Comparison of ENCODE assay signal across 9 cellular contexts in genomic region chr2:55010915-55011314, GRCh38. TPM values are rescaled to one million over a fixed set of nuclear protein-coding genes. Genes with fewer than 3 reads are reported as not detected.
DNase-seq lines count a peak whose midpoint lies in the region; ATAC-seq, FAIRE-seq and TF ChIP-seq lines count a peak whose summit lies in the region.
"Had no signal": no experiment of that assay in that cellular context is flagged by ENCODE, and none has a peak within 500 bp of the region (broad histone marks: within the 10 kb centered on the region; RNA-seq: fewer than 3 reads in every experiment).

No MANE protein-coding gene starts in this region.

- TF ChIP-seq RAD21 in A549 (conservative IDR thresholded peaks at IDR 0.05 in 1 of 2, IDR thresholded peaks at IDR 0.05 in 1 of 2) = no peak

- H3K9me3 Mint-ChIP-seq in brain (peaks cover 0 to 6% (median 5%) of the 10 kb centered on the region in 5 experiments), memory B cell (no peaks in the 10 kb centered on the region)

- no peak for FAIRE-seq in A549 (lab: Jason Lieb, UNC)

- peak overlapping the region in 4 of 5 experiments; percentile 22 to 95 (median 72) for H3K27ac Mint-ChIP-seq in brain
- peak overlapping the region; percentile 84 for H3K27ac Mint-ChIP-seq in memory B cell

- H3K36me3 ChIP-seq in KMS-11 (ENCODE audit: insufficient read depth) (no peaks in the 10 kb centered on the region), brain microvascular endothelial cell (replicated peaks) (no peaks in the 10 kb centered on the region)
- H3K36me3 ChIP-seq: HAP-1 had no signal

- POLR2A ChIA-PET in A549 (lab: Yijun Ruan, JAX) = interaction anchor here (1.9 kb wide), 1 partner anchor 40 kb away, joined by 4 read pairs; the partner anchor contains the start of gene RTN4

- H3K4me1 ChIP-seq in A549 = peaks cover 99% of the 10 kb centered on the region
- peaks cover 81% of the 10 kb centered on the region for H3K4me1 ChIP-seq in KMS-11 (ENCODE audit: low read depth, poor library complexity, severe bottlenecking)

- peaks cover 14% of the 10 kb centered on the region for H3K36me3 Mint-ChIP-seq in brain
- no peaks in the 10 kb centered on the region for H3K36me3 Mint-ChIP-seq in memory B cell

- in situ Hi-C loops in brain microvascular endothelial cell (cut with HindIII; ENCODE audit: low pct_ligation_motif_present, low sequenced_read_pairs) = no loop called here

- 61% methylated on average over 2 of the region's 2 CpGs for WGBS in A549 (ENCODE audit: missing lambda C conversion rate)

- ATAC-seq in A549 (peak in 1 of 2 experiments; percentile 47; a peak in 2 of 6 replicates), memory B cell (ENCODE audit: low read depth) (no peak), GM18858 (IDR thresholded peaks at IDR 0.05; ENCODE audit: unreplicated experiment) (no peak), HG02938 (IDR thresholded peaks at IDR 0.05; ENCODE audit: unreplicated experiment) (no peak)

- peak overlapping the region; percentile 28; the same call in 1 of the 2 replicates for H3K9ac ChIP-seq in KMS-11

- TF ChIP-seq EP300 in A549 (IDR thresholded peaks at IDR 0.05) = no peak

- H3K9me3 ChIP-seq in A549 = no peaks in the 10 kb centered on the region
- H3K9me3 ChIP-seq: HAP-1 had no signal

- H3K4me3 ChIP-seq in A549 (peak overlapping the region; percentile 4; the same call in 1 of the 3 replicates), KMS-11 (IDR thresholded peaks at IDR 0.05; ENCODE audit: insufficient read depth, low read depth, low read length) (no peak overlapping the region), brain microvascular endothelial cell (ENCODE audit: low read depth, low read length) (no peak overlapping the region)
- H3K4me3 ChIP-seq: HAP-1 had no signal

- TF ChIP-seq CTCF in A549 (IDR thresholded peaks at IDR 0.05) (no peak), KMS-11 (conservative IDR thresholded peaks at IDR 0.05; ENCODE audit: low read depth, low read length) (no peak), brain (conservative IDR thresholded peaks at IDR 0.05) (no peak), brain microvascular endothelial cell (IDR thresholded peaks at IDR 0.05; ENCODE audit: low read depth, low read length, missing control alignments) (no peak)

- H3K27me3 ChIP-seq in KMS-11 (ENCODE audit: insufficient read depth, low read depth) (no peaks in the 10 kb centered on the region), brain microvascular endothelial cell (replicated peaks) (no peaks in the 10 kb centered on the region)

- DNase-seq in A549 (ENCODE audit: low read depth in 1 of 2, low spot score in 1 of 2) (peak in 1 of 2 experiments; percentile 37), memory B cell (ENCODE audit: low spot score in 2 of 2) (no peak), brain microvascular endothelial cell (no peak), NCI-H2107 treated with DMSO at 0.1 percent for 48 hours (lab: John Stamatoyannopoulos, UW; ENCODE audit: unreplicated experiment) (no peak)

- peaks cover 96% of the 10 kb centered on the region for H3K79me2 ChIP-seq in KMS-11 (ENCODE audit: insufficient read depth, low read depth)

- TF ChIP-seq POLR2A in A549 (IDR thresholded peaks at IDR 0.05; ENCODE audit: low read length) = no peak

- H3K4me3 Mint-ChIP-seq in brain (peak overlapping the region in 4 of 5 experiments; percentile 47 to 88 (median 71)), memory B cell (no peak overlapping the region)

- H4K20me1 ChIP-seq in KMS-11 (ENCODE audit: insufficient read depth) = peaks cover 19% of the 10 kb centered on the region; the same call in 1 of the 2 replicates

- peak overlapping the region; percentile 80 for H3K4me2 ChIP-seq in A549
- H3K4me2 ChIP-seq in KMS-11 = peak overlapping the region; percentile 69

- peak overlapping the region; percentile 18 to 62; a peak in 4 of 6 replicates for H3K27ac ChIP-seq in A549
- H3K27ac ChIP-seq in KMS-11 = peak overlapping the region; percentile 46; the same call in 1 of the 2 replicates
- no peak overlapping the region for H3K27ac ChIP-seq in brain microvascular endothelial cell

- H3K27me3 Mint-ChIP-seq in brain (no peaks in the 10 kb centered on the region), memory B cell (no peaks in the 10 kb centered on the region)

- CTCF ChIA-PET in A549 (lab: Yijun Ruan, JAX) = interaction anchor here (1.0 to 16.6 kb wide), 7 partner anchors 15 to 172 kb away, joined by 3 to 351 read pairs (median 4); no protein-coding TSS in a partner anchor

- peaks cover 98% of the 10 kb centered on the region for H3K4me1 Mint-ChIP-seq in brain
- H3K4me1 Mint-ChIP-seq in memory B cell = peaks cover 37% of the 10 kb centered on the region

- no peak overlapping the region for H2AFZ ChIP-seq in KMS-11 (ENCODE audit: low read depth)

TF ChIP-seq in A549, 52 proteins besides CTCF, POLR2A, EP300 and RAD21:
- TF ChIP-seq ZSCAN20 (CRISPR knock-in tag; IDR thresholded peaks at IDR 0.05) (no peak), CEBPB (IDR thresholded peaks at IDR 0.05) (peak; percentile 33 to 51; a peak in 2 of 4 replicates), MYC (IDR thresholded peaks at IDR 0.05; ENCODE audit: borderline replicate concordance, low read length) (no peak), USF2 (IDR thresholded peaks at IDR 0.05) (peak; percentile 37; the same call in 1 of the 2 replicates)

RNA-seq across cellular contexts. Expression of gene RTN4, which starts 39.3 kb away (rescaled TPM):
- polyA plus RNA-seq in A549 (2011; rRNA removed) (302 and 336 TPM in 2 replicates), A549 (2017; fragmentation: RNase III; extraction: RNeasy Plus Mini Kit Qiagen cat#74134 plus additional on column Dnase treatment) (367 to 403 TPM (median 394 TPM) in 3 replicates), brain (ENCODE audit: insufficient read depth, low read depth, low replicate concordance) (228 TPM)
- polyA plus RNA-seq in A549 (2012; cell fraction: cytosol; rRNA removed) = 195 and 217 TPM in 2 replicates
- polyA plus RNA-seq in A549 (2012; cell fraction: nucleus; rRNA removed) = 194 and 224 TPM in 2 replicates
- 164 and 187 TPM in 2 replicates for polyA minus RNA-seq in A549 (2011; rRNA and poly(A)+ RNA removed)
